16 cellular contexts compared by ENCODE assay signal in genomic region chr2:182891611-182892010, GRCh38. TPM values are rescaled to one million over a fixed set of nuclear protein-coding genes. Genes with fewer than 3 reads are reported as not detected.
DNase-seq lines count a peak whose midpoint lies in the region; ATAC-seq and TF ChIP-seq lines count a peak whose summit lies in the region.
"Had no signal": no experiment of that assay in that cellular context is flagged by ENCODE, and none has a peak within 500 bp of the region (broad histone marks: within the 10 kb centered on the region; RNA-seq: fewer than 3 reads in every experiment).

No MANE protein-coding gene starts in this region.

- H3K4me2 ChIP-seq in GM23248 (ENCODE audit: unreplicated experiment) (no peak overlapping the region), hepatocyte (peak overlapping the region; percentile 65)

- no peaks in the 10 kb centered on the region for H3K4me1 ChIP-seq in GM23248 (ENCODE audit: insufficient read depth)
- peaks cover 14% of the 10 kb centered on the region for H3K4me1 ChIP-seq in hepatocyte (ENCODE audit: insufficient read depth)
- H3K4me1 ChIP-seq: SJSA1 had no signal

- no peaks in the 10 kb centered on the region for H3K79me2 ChIP-seq in GM23248 (ENCODE audit: insufficient read depth)
- no peaks in the 10 kb centered on the region for H3K79me2 ChIP-seq in hepatocyte

- H3K36me3 ChIP-seq in GM23248 (ENCODE audit: low read depth) (no peaks in the 10 kb centered on the region), hepatocyte (replicated peaks; ENCODE audit: insufficient read depth, low read depth) (no peaks in the 10 kb centered on the region)
- H3K36me3 ChIP-seq: SJSA1 had no signal

- H4K20me1 ChIP-seq in GM23248 (ENCODE audit: insufficient read depth) (no peaks in the 10 kb centered on the region), hepatocyte (ENCODE audit: insufficient read depth, poor library complexity, severe bottlenecking) (no peaks in the 10 kb centered on the region)

- ATAC-seq in GM21825 (IDR thresholded peaks at IDR 0.05; ENCODE audit: unreplicated experiment): no peak
- ATAC-seq in HG03108 (IDR thresholded peaks at IDR 0.05; ENCODE audit: unreplicated experiment): no peak
- ATAC-seq: Panc1 had no signal

- DNase-seq in GM23248 (no peak), OCI-M1 (lab: John Stamatoyannopoulos, UW) (peak; percentile 23), hepatocyte (ENCODE audit: low spot score) (no peak), progenitor cell of endocrine pancreas (ENCODE audit: low spot score, unreplicated experiment) (no peak), kidney glomerular epithelial cell (lab: John Stamatoyannopoulos, UW) (no peak)
- DNase-seq: ACHN, C1 segment of cervical spinal cord, GDM1, HCEC 1CT, NCI-H187, NCI-H2227 treated with DMSO at 0.1 percent for 48 hours, NCI-H510A treated with DMSO at 0.1 percent for 48 hours had no signal

- H3K9me3 Mint-ChIP-seq in progenitor cell of endocrine pancreas (ENCODE audit: low read depth): peaks cover 2% of the 10 kb centered on the region

- TF ChIP-seq CTCF in hepatocyte (IDR thresholded peaks at IDR 0.05; ENCODE audit: poor library complexity) (no peak), progenitor cell of endocrine pancreas (IDR thresholded peaks at IDR 0.05; ENCODE audit: unreplicated experiment) (no peak)

- H3K9me2 ChIP-seq in GM23248 (ENCODE audit: insufficient read depth): no peaks in the 10 kb centered on the region
- H3K9me2 ChIP-seq in hepatocyte (replicated peaks; ENCODE audit: insufficient read depth): no peaks in the 10 kb centered on the region

- H3K27me3 ChIP-seq in GM23248 (replicated peaks; ENCODE audit: insufficient read depth): no peaks in the 10 kb centered on the region
- no peaks in the 10 kb centered on the region for H3K27me3 ChIP-seq in hepatocyte
- H3K27me3 ChIP-seq: SJSA1 had no signal

- WGBS in GM23248 (ENCODE audit: low coverage in 1 of 2, low lambda C conversion rate in 2 of 2, missing lambda C conversion rate in 2 of 2), 2 experiments: 30 to 31% methylated on average over 4 of the region's 4 CpGs
- WGBS in hepatocyte (ENCODE audit: low lambda C conversion rate, missing lambda C conversion rate): 64% methylated on average over 4 of the region's 4 CpGs

- peak overlapping the region; percentile 50 for H3K27ac Mint-ChIP-seq in progenitor cell of endocrine pancreas

- H3F3A ChIP-seq in GM23248 (ENCODE audit: insufficient read depth): no peaks in the 10 kb centered on the region

- H3K4me3 ChIP-seq in GM23248: no peak overlapping the region
- no peak overlapping the region for H3K4me3 ChIP-seq in hepatocyte
- H3K4me3 ChIP-seq: SJSA1 had no signal

- H3K9ac ChIP-seq in GM23248: no peak overlapping the region

- no peaks in the 10 kb centered on the region for H3K27me3 Mint-ChIP-seq in progenitor cell of endocrine pancreas

- H3K4me3 Mint-ChIP-seq in progenitor cell of endocrine pancreas (ENCODE audit: low read depth): no peak overlapping the region

- H3K4me1 Mint-ChIP-seq in progenitor cell of endocrine pancreas (ENCODE audit: low read depth): peaks cover 23% of the 10 kb centered on the region

- no peaks in the 10 kb centered on the region for H3K9me3 ChIP-seq in GM23248 (ENCODE audit: low read depth)
- H3K9me3 ChIP-seq in hepatocyte (ENCODE audit: low read depth): no peaks in the 10 kb centered on the region

- H3K36me3 Mint-ChIP-seq in progenitor cell of endocrine pancreas (ENCODE audit: insufficient read depth): peaks cover 2% of the 10 kb centered on the region

- in situ Hi-C loops in GM23248 (cut with MboI): no loop called here

- H3K27ac ChIP-seq in GM23248 (no peak overlapping the region), hepatocyte (peak overlapping the region; percentile 13)
- H3K27ac ChIP-seq: SJSA1 had no signal

- peak overlapping the region; percentile 50 for H2AFZ ChIP-seq in GM23248
- no peak overlapping the region for H2AFZ ChIP-seq in hepatocyte

RNA-seq across cellular contexts. Expression of gene FRZB, which starts 25.2 kb away (rescaled TPM):
- total RNA-seq in GM23248 (2014; rRNA removed; shearing (Covaris generic)): 0.32 TPM in 1 of 2 replicates, not detected in the other
- 0.08 TPM in 1 of 2 replicates, not detected in the other for polyA plus RNA-seq in GM23248 (2016; fragmentation: Nextera tagmentation; extraction: Ambion mirVana)
- total RNA-seq in hepatocyte: 72.9 and 118 TPM in 2 replicates
- 375 and 534 TPM in 2 replicates for polyA plus RNA-seq in hepatocyte
- 38.2 and 45.5 TPM in 2 replicates for total RNA-seq in progenitor cell of endocrine pancreas

Comparison
In these comparisons a context has a peak if more than half of its experiments do, and no peak if none do; other contexts are left out.
1. RNA of gene FRZB, which starts 25.2 kb away (total RNA-seq): 72.9 to 118 TPM in hepatocyte and 38.2 to 45.5 TPM in progenitor cell of endocrine pancreas; 0.32 TPM in GM23248; every median in the first group is over 10 times any median in the second.